ENCODE assay signal across 8 cellular contexts in genomic region chr2:186575302-186575701, GRCh38.
A peak's percentile ranks its signal among the peaks of the same experiment; 100 is the strongest.
DNase-seq lines count a peak whose midpoint lies in the region; ATAC-seq and TF ChIP-seq lines count a peak whose summit lies in the region.

No MANE protein-coding gene starts in this region.

- DNase-seq in AG10803 (ENCODE audit: low read depth) = peak; percentile 98
- DNase-seq in NCI-H2227 (lab: John Stamatoyannopoulos, UW; ENCODE audit: unreplicated experiment) = peak; percentile 29
- DNase-seq in cardiac fibroblast (ENCODE audit: low read depth in 2 of 2) = peak; percentile 99 to 100
- peak; percentile 78 for DNase-seq in medulla oblongata (ENCODE audit: extremely low spot score)
- no peak for DNase-seq in GM19238 (ENCODE audit: insufficient read length, low spot score)

- H3K4me3 ChIP-seq in AG10803 (ENCODE audit: low read length) (no peak overlapping the region), cardiac fibroblast (replicated peaks in 1 of 2; ENCODE audit: low read depth in 2 of 2, low read length in 2 of 2) (no peak overlapping the region)

- TF ChIP-seq CTCF in AG10803 (conservative IDR thresholded peaks at IDR 0.05; ENCODE audit: low read length) (no peak), cardiac fibroblast (IDR thresholded peaks at IDR 0.05; ENCODE audit: low read depth, low read length) (no peak)

- ATAC-seq in GM21447 (IDR thresholded peaks at IDR 0.05; ENCODE audit: unreplicated experiment) (peak; percentile 78), HG03520 (IDR thresholded peaks at IDR 0.05; ENCODE audit: unreplicated experiment) (no peak), GM18520 (IDR thresholded peaks at IDR 0.05; ENCODE audit: unreplicated experiment) (no peak)
